ENCODE assay signal across 1 cellular context in the genomic region with DNA sequence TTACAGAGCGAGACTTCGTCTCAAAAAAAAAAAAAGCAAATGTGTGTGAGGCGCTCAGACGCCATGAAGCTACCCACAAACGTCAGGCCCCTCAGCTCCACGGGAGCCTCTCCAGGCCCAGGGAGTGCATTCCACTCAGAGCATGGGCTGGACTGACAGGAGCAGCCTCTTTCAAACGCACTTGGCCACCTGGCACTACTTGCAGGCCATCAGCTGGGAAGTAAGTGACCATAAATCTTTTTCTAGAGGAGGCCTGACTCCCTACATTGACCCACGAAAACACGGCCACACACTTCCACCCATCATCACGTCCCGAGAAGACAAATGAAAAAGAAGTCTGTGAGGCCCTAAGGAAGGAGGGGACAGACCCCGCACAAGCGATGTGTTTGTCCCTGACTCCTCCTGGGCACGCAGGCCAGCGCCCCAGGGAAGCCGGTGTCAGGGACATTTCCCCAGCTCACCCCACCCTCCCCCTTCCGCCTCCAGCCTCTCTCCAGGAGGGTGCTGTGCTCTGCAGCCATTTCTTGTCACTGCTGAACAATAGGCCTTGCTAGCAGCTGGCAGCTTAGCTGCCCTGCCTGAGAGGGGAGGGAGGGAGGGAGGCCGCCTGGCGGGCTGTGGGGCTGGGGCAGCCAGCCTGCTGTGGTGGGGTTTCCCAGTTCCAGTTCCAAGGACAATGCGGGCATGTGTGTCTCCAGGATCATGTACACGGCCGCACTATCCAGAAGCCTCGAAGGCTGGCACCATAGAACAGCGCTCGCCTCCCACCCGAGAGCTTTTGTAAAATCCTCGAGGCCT.
TF ChIP-seq lines count a peak whose summit lies in the region.

No MANE protein-coding gene starts in this region.

TF ChIP-seq in K562, 482 proteins besides CTCF, POLR2A, EP300 and RAD21:
- TF ChIP-seq MTA3 (IDR thresholded peaks at IDR 0.05; ENCODE audit: borderline replicate concordance): no peak
- TF ChIP-seq ETV5 (CRISPR knock-in tag; IDR thresholded peaks at IDR 0.05; ENCODE audit: low read depth): no peak
- TF ChIP-seq, protein P1, sequence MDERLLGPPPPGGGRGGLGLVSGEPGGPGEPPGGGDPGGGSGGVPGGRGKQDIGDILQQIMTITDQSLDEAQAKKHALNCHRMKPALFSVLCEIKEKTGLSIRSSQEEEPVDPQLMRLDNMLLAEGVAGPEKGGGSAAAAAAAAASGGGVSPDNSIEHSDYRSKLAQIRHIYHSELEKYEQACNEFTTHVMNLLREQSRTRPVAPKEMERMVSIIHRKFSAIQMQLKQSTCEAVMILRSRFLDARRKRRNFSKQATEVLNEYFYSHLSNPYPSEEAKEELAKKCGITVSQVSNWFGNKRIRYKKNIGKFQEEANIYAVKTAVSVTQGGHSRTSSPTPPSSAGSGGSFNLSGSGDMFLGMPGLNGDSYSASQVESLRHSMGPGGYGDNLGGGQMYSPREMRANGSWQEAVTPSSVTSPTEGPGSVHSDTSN (CRISPR knock-in tag; IDR thresholded peaks at IDR 0.05; ENCODE audit: low read depth): no peak
- TF ChIP-seq, protein P1 (tag; conservative IDR thresholded peaks at IDR 0.05; ENCODE audit: low read depth): peak; percentile 43; the same call in 1 of the 2 replicates
- TF ChIP-seq MEIS2 (IDR thresholded peaks at IDR 0.05; ENCODE audit: partially characterized antibody): peak; percentile 3
- TF ChIP-seq, protein P2, sequence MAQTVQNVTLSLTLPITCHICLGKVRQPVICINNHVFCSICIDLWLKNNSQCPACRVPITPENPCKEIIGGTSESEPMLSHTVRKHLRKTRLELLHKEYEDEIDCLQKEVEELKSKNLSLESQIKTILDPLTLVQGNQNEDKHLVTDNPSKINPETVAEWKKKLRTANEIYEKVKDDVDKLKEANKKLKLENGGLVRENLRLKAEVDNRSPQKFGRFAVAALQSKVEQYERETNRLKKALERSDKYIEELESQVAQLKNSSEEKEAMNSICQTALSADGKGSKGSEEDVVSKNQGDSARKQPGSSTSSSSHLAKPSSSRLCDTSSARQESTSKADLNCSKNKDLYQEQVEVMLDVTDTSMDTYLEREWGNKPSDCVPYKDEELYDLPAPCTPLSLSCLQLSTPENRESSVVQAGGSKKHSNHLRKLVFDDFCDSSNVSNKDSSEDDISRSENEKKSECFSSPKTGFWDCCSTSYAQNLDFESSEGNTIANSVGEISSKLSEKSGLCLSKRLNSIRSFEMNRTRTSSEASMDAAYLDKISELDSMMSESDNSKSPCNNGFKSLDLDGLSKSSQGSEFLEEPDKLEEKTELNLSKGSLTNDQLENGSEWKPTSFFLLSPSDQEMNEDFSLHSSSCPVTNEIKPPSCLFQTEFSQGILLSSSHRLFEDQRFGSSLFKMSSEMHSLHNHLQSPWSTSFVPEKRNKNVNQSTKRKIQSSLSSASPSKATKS (CRISPR knock-in tag; IDR thresholded peaks at IDR 0.05): no peak
TF ChIP-seq in K562: peak in this region for 2.
